ENCODE assay signal across 31 cellular contexts in genomic region chr2:64442277-64442676, GRCh38.
"Had no signal": no experiment of that assay in that cellular context is flagged by ENCODE, and none has a peak within 500 bp of the region (broad histone marks: within the 10 kb centered on the region; RNA-seq: fewer than 3 reads in every experiment).

No MANE protein-coding gene starts in this region.

- H3K27ac ChIP-seq: adrenal gland, body of pancreas, gastroesophageal sphincter, heart right ventricle had no signal

- DNase-seq: activated B cell treated with CpG ODN at 0.5 μM for 24 hours; activated CD4-positive, alpha-beta T cell treated with anti-CD3 and anti-CD28 coated beads for 48 hours; activated CD4-positive, alpha-beta T cell treated with anti-CD3 and anti-CD28 coated beads, Interleukin-2, amount 50 U/mL, for 1 hour; activated CD4-positive, alpha-beta T cell treated with anti-CD3 and anti-CD28 coated beads, Interleukin-2, amount 50 U/mL, for 48 hours; activated CD8-positive, alpha-beta memory T cell treated with anti-CD3 and anti-CD28 coated beads for 24 hours; activated CD8-positive, alpha-beta T cell treated with anti-CD3 and anti-CD28 coated beads for 36 hours; activated effector memory CD4-positive, alpha-beta T cell treated with anti-CD3 and anti-CD28 coated beads, Interleukin-2, amount 50 U/mL, for 16 hours; activated naive CD4-positive, alpha-beta T cell treated with anti-CD3 and anti-CD28 coated beads for 36 hours; activated naive CD8-positive, alpha-beta T cell treated with anti-CD3 and anti-CD28 coated beads for 36 hours; activated naive CD8-positive, alpha-beta T cell treated with anti-CD3 and anti-CD28 coated beads, Interleukin-2, amount 50 U/mL, for 24 hours; activated T-cell treated with anti-CD3 and anti-CD28 coated beads, Interleukin-2, amount 50 U/mL, for 1 hour; activated T-cell treated with anti-CD3 and anti-CD28 coated beads, Interleukin-2, amount 50 U/mL, for 48 hours; adrenal gland; amygdala; aorta; body of pancreas; caudate nucleus; cortex of kidney; dermis blood vessel endothelial cell; effector CD4-positive, alpha-beta T cell; effector memory CD8-positive, alpha-beta T cell; erythroblast; esophagus squamous epithelium; foreskin melanocyte; heart right ventricle; T-helper 2 cell had no signal

- H3K27me3 ChIP-seq: adrenal gland, body of pancreas, esophagus squamous epithelium, gastroesophageal sphincter, heart right ventricle had no signal

- ATAC-seq: activated CD4-positive, CD25-positive, alpha-beta regulatory T cell treated with anti-CD3 and anti-CD28 coated beads, Interleukin-2, amount 50 U/mL, for 24 hours; activated CD8-positive, alpha-beta T cell treated with anti-CD3 and anti-CD28 coated beads for 36 hours; activated naive CD8-positive, alpha-beta T cell treated with anti-CD3 and anti-CD28 coated beads, Interleukin-2, amount 50 U/mL, for 24 hours; body of pancreas; effector memory CD8-positive, alpha-beta T cell; gastroesophageal sphincter; heart right ventricle had no signal

- H3K36me3 Mint-ChIP-seq: activated naive CD8-positive, alpha-beta T cell treated with anti-CD3 and anti-CD28 coated beads for 36 hours had no signal

- H3K9me3 ChIP-seq: adrenal gland, body of pancreas, esophagus squamous epithelium, gastroesophageal sphincter, heart right ventricle had no signal

- H3K36me3 ChIP-seq: adrenal gland, esophagus squamous epithelium, gastroesophageal sphincter, heart right ventricle had no signal

- H3K4me1 ChIP-seq: adrenal gland, body of pancreas had no signal

- H3K4me3 Mint-ChIP-seq: activated B cell treated with CpG ODN at 0.5 μM for 24 hours; activated CD8-positive, alpha-beta T cell treated with anti-CD3 and anti-CD28 coated beads for 36 hours; activated naive CD4-positive, alpha-beta T cell treated with anti-CD3 and anti-CD28 coated beads for 36 hours; activated naive CD4-positive, alpha-beta T cell treated with anti-CD3 and anti-CD28 coated beads, Interleukin-2, amount 50 U/mL, for 24 hours; activated naive CD8-positive, alpha-beta T cell treated with anti-CD3 and anti-CD28 coated beads for 36 hours; activated naive CD8-positive, alpha-beta T cell treated with anti-CD3 and anti-CD28 coated beads, Interleukin-2, amount 50 U/mL, for 24 hours; activated T-helper 1 cell treated with anti-CD3 and anti-CD28 coated beads, Interleukin-12 subunit alpha, Interleukin-12 subunit beta, Interleukin-2, Interleukin-4 antibody, amounts not matched to agents 30 ng/mL and 10 ng/mL and 1 ng/mL, durations not matched to agents 14 hours and 24 hours and 36 hours; effector memory CD8-positive, alpha-beta T cell had no signal

- H3K27ac Mint-ChIP-seq: activated B cell treated with CpG ODN at 0.5 μM for 24 hours; activated CD8-positive, alpha-beta T cell treated with anti-CD3 and anti-CD28 coated beads for 36 hours; activated naive CD4-positive, alpha-beta T cell treated with anti-CD3 and anti-CD28 coated beads for 36 hours; activated naive CD4-positive, alpha-beta T cell treated with anti-CD3 and anti-CD28 coated beads, Interleukin-2, amount 50 U/mL, for 24 hours; activated naive CD8-positive, alpha-beta T cell treated with anti-CD3 and anti-CD28 coated beads for 36 hours; activated naive CD8-positive, alpha-beta T cell treated with anti-CD3 and anti-CD28 coated beads, Interleukin-2, amount 50 U/mL, for 24 hours; activated T-helper 1 cell treated with anti-CD3 and anti-CD28 coated beads, Interleukin-12 subunit alpha, Interleukin-12 subunit beta, Interleukin-2, Interleukin-4 antibody, amounts not matched to agents 30 ng/mL and 10 ng/mL and 1 ng/mL, durations not matched to agents 14 hours and 24 hours and 36 hours; activated T-helper 2 cell treated with anti-CD3 and anti-CD28 coated beads, Interferon-gamma antibody, Interleukin-2, Interleukin-4, amounts not matched to agents 10 μg/mL and 5 μg/mL and 100 μg/mL, durations not matched to agents 14 hours and 24 hours and 36 hours; effector memory CD8-positive, alpha-beta T cell had no signal

- H3K9me3 Mint-ChIP-seq: activated B cell treated with CpG ODN at 0.5 μM for 24 hours; activated CD8-positive, alpha-beta T cell treated with anti-CD3 and anti-CD28 coated beads for 36 hours; activated naive CD4-positive, alpha-beta T cell treated with anti-CD3 and anti-CD28 coated beads for 36 hours; activated naive CD4-positive, alpha-beta T cell treated with anti-CD3 and anti-CD28 coated beads, Interleukin-2, amount 50 U/mL, for 24 hours; activated naive CD8-positive, alpha-beta T cell treated with anti-CD3 and anti-CD28 coated beads for 36 hours; activated naive CD8-positive, alpha-beta T cell treated with anti-CD3 and anti-CD28 coated beads, Interleukin-2, amount 50 U/mL, for 24 hours; activated T-helper 1 cell treated with anti-CD3 and anti-CD28 coated beads, Interleukin-12 subunit alpha, Interleukin-12 subunit beta, Interleukin-2, Interleukin-4 antibody, amounts not matched to agents 30 ng/mL and 10 ng/mL and 1 ng/mL, durations not matched to agents 14 hours and 24 hours and 36 hours; activated T-helper 2 cell treated with anti-CD3 and anti-CD28 coated beads, Interferon-gamma antibody, Interleukin-2, Interleukin-4, amounts not matched to agents 10 μg/mL and 5 μg/mL and 100 μg/mL, durations not matched to agents 14 hours and 24 hours and 36 hours; effector memory CD8-positive, alpha-beta T cell had no signal

- H3K4me1 Mint-ChIP-seq: activated B cell treated with CpG ODN at 0.5 μM for 24 hours; activated naive CD4-positive, alpha-beta T cell treated with anti-CD3 and anti-CD28 coated beads, Interleukin-2, amount 50 U/mL, for 24 hours had no signal

- H3K4me3 ChIP-seq: adrenal gland, body of pancreas, esophagus squamous epithelium, gastroesophageal sphincter, heart right ventricle had no signal
